ENCODE assay signal across 8 cellular contexts in genomic region chr18:48445540-48445939, GRCh38. TPM values are rescaled to one million over a fixed set of nuclear protein-coding genes. Genes with fewer than 3 reads are reported as not detected.
DNase-seq lines count a peak whose midpoint lies in the region; ATAC-seq and TF ChIP-seq lines count a peak whose summit lies in the region.

No MANE protein-coding gene starts in this region.

- H3K27ac ChIP-seq in colonic mucosa: no peak overlapping the region
- H3K27ac ChIP-seq in lung (ENCODE audit: low read depth in 1 of 2, low read length in 1 of 2): no peak overlapping the region

- H3K4me1 ChIP-seq in colonic mucosa: no peaks in the 10 kb centered on the region
- H3K4me1 ChIP-seq in lung (ENCODE audit: control insufficient read depth in 2 of 2, insufficient read depth in 2 of 2, low read length in 2 of 2): peaks cover 0 to 10% of the 10 kb centered on the region in 2 donors

- H3K27me3 ChIP-seq in colonic mucosa (no peaks in the 10 kb centered on the region), lung (ENCODE audit: control insufficient read depth, insufficient read depth) (no peaks in the 10 kb centered on the region)

- intact Hi-C loops in colonic mucosa (cut with DNase I): loop anchor here (5.0 to 10.0 kb wide), 2 partner anchors 218 to 671 kb away; no protein-coding TSS in a partner anchor

- H3K9me3 ChIP-seq in colonic mucosa (no peaks in the 10 kb centered on the region), lung (ENCODE audit: control insufficient read depth in 2 of 2, insufficient read depth in 1 of 2, low read length in 1 of 2) (no peaks in the 10 kb centered on the region)

- H3K9ac ChIP-seq in colonic mucosa (ENCODE audit: low read depth in 2 of 2, low read length in 2 of 2): no peak overlapping the region

- peak; percentile 98 for TF ChIP-seq CTCF in GM12872 (IDR thresholded peaks at IDR 0.05; ENCODE audit: insufficient read depth, low read depth, low read length)
- TF ChIP-seq CTCF in colonic mucosa (IDR thresholded peaks at IDR 0.05): peak; percentile 90
- peak; percentile 74 for TF ChIP-seq CTCF in lung (IDR thresholded peaks at IDR 0.05; ENCODE audit: control extremely low read depth, extremely low read depth)

- peak; percentile 74 for ATAC-seq in HG03175 (IDR thresholded peaks at IDR 0.05; ENCODE audit: unreplicated experiment)
- ATAC-seq in lung (ENCODE audit: insufficient read depth, low FRiP score): peak; percentile 84
- ATAC-seq in HG03520 (IDR thresholded peaks at IDR 0.05; ENCODE audit: unreplicated experiment): no peak

- no peak overlapping the region for H3K4me3 ChIP-seq in colonic mucosa
- H3K4me3 ChIP-seq in lung: peak overlapping the region; percentile 5

- WGBS in lung, 2 donors: 84 to 90% methylated on average over 3 of the region's 3 CpGs

- no peaks in the 10 kb centered on the region for H3K36me3 ChIP-seq in colonic mucosa
- no peaks in the 10 kb centered on the region for H3K36me3 ChIP-seq in lung (ENCODE audit: control insufficient read depth in 2 of 2, insufficient read depth in 2 of 2, low read length in 2 of 2)

- peak; percentile 27 for DNase-seq in NCI-H510A (lab: John Stamatoyannopoulos, UW)
- peak; percentile 53 for DNase-seq in activated CD4-positive, alpha-beta T cell treated with anti-CD3 and anti-CD28 coated beads for 1 hour
- peak; percentile 87 for DNase-seq in colonic mucosa
- DNase-seq in lung (ENCODE audit: low spot score): peak; percentile 84
- peak; percentile 37 for DNase-seq in stimulated activated CD8-positive, alpha-beta memory T cell treated with anti-CD3 and anti-CD28 coated beads, Interleukin-12 subunit alpha, Interleukin-12 subunit beta, amount 100 ng/mL, for 4 hours (ENCODE audit: low read depth)

RNA-seq across cellular contexts. Expression of gene ZBTB7C, which starts 36.4 kb away (rescaled TPM):
- 10 to 100 TPM; 25.1 to 36.4 TPM for total RNA-seq in colonic mucosa
- total RNA-seq in lung: 10 to 100 TPM in 1 of 2 donors, 1 to 10 TPM in 1; 4.2 to 10.9 TPM
- polyA plus RNA-seq in lung: 1 to 10 TPM; 3.2 TPM

Comparison
In these comparisons a context has a peak if more than half of its experiments do, and no peak if none do; other contexts are left out.
1. DNase-seq: peak in every context shown above with its lines; median percentile 87 in colonic mucosa; 84 in lung; 53 in activated CD4-positive, alpha-beta T cell treated with anti-CD3 and anti-CD28 coated beads for 1 hour; 37 in stimulated activated CD8-positive, alpha-beta memory T cell treated with anti-CD3 and anti-CD28 coated beads, Interleukin-12 subunit alpha, Interleukin-12 subunit beta, amount 100 ng/mL, for 4 hours; 27 in NCI-H510A.